ENCODE assay signal across 1 cellular context in the genomic region with DNA sequence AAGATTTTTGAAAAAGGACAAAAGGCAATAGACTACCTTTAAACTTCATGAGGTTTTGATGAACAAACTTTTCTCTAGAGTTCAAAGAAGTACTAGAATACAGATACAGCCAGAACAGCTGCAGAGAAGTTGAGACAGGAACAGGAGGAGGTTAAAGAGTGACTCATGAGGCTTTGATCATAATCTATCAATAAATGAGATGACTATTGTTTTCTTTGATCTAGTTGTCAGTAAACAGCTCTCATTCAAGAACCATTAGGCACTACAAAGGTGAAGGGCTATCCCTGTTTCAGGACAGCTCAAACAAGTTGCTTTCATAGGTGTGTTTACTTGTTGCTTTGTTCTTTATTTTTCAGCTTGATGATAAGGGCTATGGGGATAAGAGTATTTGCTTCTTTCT.
TF ChIP-seq lines count a peak whose summit lies in the region.

No MANE protein-coding gene starts in this region.

TF ChIP-seq in HepG2, 621 proteins besides CTCF, POLR2A, EP300 and RAD21 (continues in another document):
- TF ChIP-seq ZNF761 (CRISPR knock-in tag; conservative IDR thresholded peaks at IDR 0.05) (no peak), YEATS4 (CRISPR knock-in tag; IDR thresholded peaks at IDR 0.05; ENCODE audit: borderline replicate concordance) (no peak), ZNF879 (CRISPR knock-in tag; IDR thresholded peaks at IDR 0.05) (no peak), PPARG (CRISPR knock-in tag; conservative IDR thresholded peaks at IDR 0.05) (peak; percentile 57; the same call in 1 of the 2 replicates), ZNF430 (CRISPR knock-in tag; IDR thresholded peaks at IDR 0.05) (no peak), ZFAT (CRISPR knock-in tag; conservative IDR thresholded peaks at IDR 0.05) (no peak), MLLT10 (CRISPR knock-in tag; IDR thresholded peaks at IDR 0.05) (no peak), PAF1 (CRISPR knock-in tag; IDR thresholded peaks at IDR 0.05) (no peak), ZNF891 (CRISPR knock-in tag; IDR thresholded peaks at IDR 0.05) (no peak), MTA1 (CRISPR knock-in tag; IDR thresholded peaks at IDR 0.05; ENCODE audit: borderline replicate concordance) (no peak), NRL (CRISPR knock-in tag; IDR thresholded peaks at IDR 0.05; ENCODE audit: borderline replicate concordance) (no peak), PLRG1 (conservative IDR thresholded peaks at IDR 0.05) (no peak), CEBPB (IDR thresholded peaks at IDR 0.05; ENCODE audit: borderline replicate concordance, low read depth, low read length) (no peak), NCOA1 (CRISPR knock-in tag; IDR thresholded peaks at IDR 0.05) (no peak), KLF13 (CRISPR knock-in tag; IDR thresholded peaks at IDR 0.05) (no peak), AKAP8 (CRISPR knock-in tag; IDR thresholded peaks at IDR 0.05) (no peak), FOXM1 (CRISPR knock-in tag; IDR thresholded peaks at IDR 0.05) (no peak), ZNF782 (CRISPR knock-in tag; IDR thresholded peaks at IDR 0.05; ENCODE audit: borderline replicate concordance) (no peak), ZNF383 (CRISPR knock-in tag; IDR thresholded peaks at IDR 0.05; ENCODE audit: borderline replicate concordance) (no peak), ZBTB25 (CRISPR knock-in tag; IDR thresholded peaks at IDR 0.05) (0 out of 2 replicates have a peak, but pooled peaks have one; percentile 45), KLF16 (CRISPR knock-in tag; IDR thresholded peaks at IDR 0.05) (peak in 1 of 2 experiments; percentile 50; a peak in 1 of 4 replicates), SALL2 (CRISPR knock-in tag; IDR thresholded peaks at IDR 0.05) (no peak), ZBTB40 (IDR thresholded peaks at IDR 0.05) (no peak), ZBTB40 (CRISPR knock-in tag; IDR thresholded peaks at IDR 0.05) (no peak), ZSCAN30 (CRISPR knock-in tag; IDR thresholded peaks at IDR 0.05) (no peak), THRA (CRISPR knock-in tag; IDR thresholded peaks at IDR 0.05; ENCODE audit: borderline replicate concordance) (peak; percentile 74; the same call in 1 of the 2 replicates), RBM39 (IDR thresholded peaks at IDR 0.05; ENCODE audit: low read depth, low read length, poor library complexity, severe bottlenecking) (no peak), ATM (IDR thresholded peaks at IDR 0.05; ENCODE audit: borderline replicate concordance) (no peak), MYC (CRISPR knock-in tag; IDR thresholded peaks at IDR 0.05; ENCODE audit: borderline replicate concordance) (no peak), ZBTB7B (CRISPR knock-in tag; IDR thresholded peaks at IDR 0.05) (no peak), MEIS2 (CRISPR knock-in tag; IDR thresholded peaks at IDR 0.05) (no peak), KDM1A (CRISPR knock-in tag; IDR thresholded peaks at IDR 0.05) (no peak)
- TF ChIP-seq, protein P1, sequence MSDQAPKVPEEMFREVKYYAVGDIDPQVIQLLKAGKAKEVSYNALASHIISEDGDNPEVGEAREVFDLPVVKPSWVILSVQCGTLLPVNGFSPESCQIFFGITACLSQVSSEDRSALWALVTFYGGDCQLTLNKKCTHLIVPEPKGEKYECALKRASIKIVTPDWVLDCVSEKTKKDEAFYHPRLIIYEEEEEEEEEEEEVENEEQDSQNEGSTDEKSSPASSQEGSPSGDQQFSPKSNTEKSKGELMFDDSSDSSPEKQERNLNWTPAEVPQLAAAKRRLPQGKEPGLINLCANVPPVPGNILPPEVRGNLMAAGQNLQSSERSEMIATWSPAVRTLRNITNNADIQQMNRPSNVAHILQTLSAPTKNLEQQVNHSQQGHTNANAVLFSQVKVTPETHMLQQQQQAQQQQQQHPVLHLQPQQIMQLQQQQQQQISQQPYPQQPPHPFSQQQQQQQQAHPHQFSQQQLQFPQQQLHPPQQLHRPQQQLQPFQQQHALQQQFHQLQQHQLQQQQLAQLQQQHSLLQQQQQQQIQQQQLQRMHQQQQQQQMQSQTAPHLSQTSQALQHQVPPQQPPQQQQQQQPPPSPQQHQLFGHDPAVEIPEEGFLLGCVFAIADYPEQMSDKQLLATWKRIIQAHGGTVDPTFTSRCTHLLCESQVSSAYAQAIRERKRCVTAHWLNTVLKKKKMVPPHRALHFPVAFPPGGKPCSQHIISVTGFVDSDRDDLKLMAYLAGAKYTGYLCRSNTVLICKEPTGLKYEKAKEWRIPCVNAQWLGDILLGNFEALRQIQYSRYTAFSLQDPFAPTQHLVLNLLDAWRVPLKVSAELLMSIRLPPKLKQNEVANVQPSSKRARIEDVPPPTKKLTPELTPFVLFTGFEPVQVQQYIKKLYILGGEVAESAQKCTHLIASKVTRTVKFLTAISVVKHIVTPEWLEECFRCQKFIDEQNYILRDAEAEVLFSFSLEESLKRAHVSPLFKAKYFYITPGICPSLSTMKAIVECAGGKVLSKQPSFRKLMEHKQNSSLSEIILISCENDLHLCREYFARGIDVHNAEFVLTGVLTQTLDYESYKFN (CRISPR knock-in tag; conservative IDR thresholded peaks at IDR 0.05): peak; percentile 81
- TF ChIP-seq, protein P2, sequence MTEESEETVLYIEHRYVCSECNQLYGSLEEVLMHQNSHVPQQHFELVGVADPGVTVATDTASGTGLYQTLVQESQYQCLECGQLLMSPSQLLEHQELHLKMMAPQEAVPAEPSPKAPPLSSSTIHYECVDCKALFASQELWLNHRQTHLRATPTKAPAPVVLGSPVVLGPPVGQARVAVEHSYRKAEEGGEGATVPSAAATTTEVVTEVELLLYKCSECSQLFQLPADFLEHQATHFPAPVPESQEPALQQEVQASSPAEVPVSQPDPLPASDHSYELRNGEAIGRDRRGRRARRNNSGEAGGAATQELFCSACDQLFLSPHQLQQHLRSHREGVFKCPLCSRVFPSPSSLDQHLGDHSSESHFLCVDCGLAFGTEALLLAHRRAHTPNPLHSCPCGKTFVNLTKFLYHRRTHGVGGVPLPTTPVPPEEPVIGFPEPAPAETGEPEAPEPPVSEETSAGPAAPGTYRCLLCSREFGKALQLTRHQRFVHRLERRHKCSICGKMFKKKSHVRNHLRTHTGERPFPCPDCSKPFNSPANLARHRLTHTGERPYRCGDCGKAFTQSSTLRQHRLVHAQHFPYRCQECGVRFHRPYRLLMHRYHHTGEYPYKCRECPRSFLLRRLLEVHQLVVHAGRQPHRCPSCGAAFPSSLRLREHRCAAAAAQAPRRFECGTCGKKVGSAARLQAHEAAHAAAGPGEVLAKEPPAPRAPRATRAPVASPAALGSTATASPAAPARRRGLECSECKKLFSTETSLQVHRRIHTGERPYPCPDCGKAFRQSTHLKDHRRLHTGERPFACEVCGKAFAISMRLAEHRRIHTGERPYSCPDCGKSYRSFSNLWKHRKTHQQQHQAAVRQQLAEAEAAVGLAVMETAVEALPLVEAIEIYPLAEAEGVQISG (CRISPR knock-in tag; IDR thresholded peaks at IDR 0.05): no peak
- TF ChIP-seq, protein P3, sequence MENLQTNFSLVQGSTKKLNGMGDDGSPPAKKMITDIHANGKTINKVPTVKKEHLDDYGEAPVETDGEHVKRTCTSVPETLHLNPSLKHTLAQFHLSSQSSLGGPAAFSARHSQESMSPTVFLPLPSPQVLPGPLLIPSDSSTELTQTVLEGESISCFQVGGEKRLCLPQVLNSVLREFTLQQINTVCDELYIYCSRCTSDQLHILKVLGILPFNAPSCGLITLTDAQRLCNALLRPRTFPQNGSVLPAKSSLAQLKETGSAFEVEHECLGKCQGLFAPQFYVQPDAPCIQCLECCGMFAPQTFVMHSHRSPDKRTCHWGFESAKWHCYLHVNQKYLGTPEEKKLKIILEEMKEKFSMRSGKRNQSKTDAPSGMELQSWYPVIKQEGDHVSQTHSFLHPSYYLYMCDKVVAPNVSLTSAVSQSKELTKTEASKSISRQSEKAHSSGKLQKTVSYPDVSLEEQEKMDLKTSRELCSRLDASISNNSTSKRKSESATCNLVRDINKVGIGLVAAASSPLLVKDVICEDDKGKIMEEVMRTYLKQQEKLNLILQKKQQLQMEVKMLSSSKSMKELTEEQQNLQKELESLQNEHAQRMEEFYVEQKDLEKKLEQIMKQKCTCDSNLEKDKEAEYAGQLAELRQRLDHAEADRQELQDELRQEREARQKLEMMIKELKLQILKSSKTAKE (CRISPR knock-in tag; IDR thresholded peaks at IDR 0.05; ENCODE audit: borderline replicate concordance): no peak
- TF ChIP-seq, protein P4, sequence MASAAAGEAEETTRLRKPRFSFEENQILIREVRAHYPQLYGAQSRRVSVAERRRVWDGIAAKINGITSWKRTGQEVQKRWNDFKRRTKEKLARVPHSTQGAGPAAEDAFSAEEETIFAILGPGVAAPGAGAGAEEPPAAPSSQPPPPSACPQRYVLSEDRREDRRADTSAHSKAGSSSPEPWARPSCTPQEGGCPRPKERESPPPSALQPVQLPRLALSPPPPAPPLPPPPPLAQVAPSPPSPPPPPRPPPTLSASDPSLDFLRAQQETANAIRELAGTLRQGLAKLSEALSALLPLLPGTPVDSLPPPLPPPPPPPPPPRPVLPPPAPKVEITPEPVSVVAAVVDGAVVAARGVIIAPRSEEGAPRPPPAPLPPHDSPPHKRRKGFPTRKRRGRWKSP (CRISPR knock-in tag; IDR thresholded peaks at IDR 0.05): no peak
- TF ChIP-seq, protein P5, sequence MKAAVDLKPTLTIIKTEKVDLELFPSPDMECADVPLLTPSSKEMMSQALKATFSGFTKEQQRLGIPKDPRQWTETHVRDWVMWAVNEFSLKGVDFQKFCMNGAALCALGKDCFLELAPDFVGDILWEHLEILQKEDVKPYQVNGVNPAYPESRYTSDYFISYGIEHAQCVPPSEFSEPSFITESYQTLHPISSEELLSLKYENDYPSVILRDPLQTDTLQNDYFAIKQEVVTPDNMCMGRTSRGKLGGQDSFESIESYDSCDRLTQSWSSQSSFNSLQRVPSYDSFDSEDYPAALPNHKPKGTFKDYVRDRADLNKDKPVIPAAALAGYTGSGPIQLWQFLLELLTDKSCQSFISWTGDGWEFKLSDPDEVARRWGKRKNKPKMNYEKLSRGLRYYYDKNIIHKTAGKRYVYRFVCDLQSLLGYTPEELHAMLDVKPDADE (CRISPR knock-in tag; IDR thresholded peaks at IDR 0.05): no peak
